11 cellular contexts compared by ENCODE assay signal in genomic region chrX:136665258-136665900, GRCh38. TPM values are rescaled to one million over a fixed set of nuclear protein-coding genes. Genes with fewer than 3 reads are reported as not detected.
A peak's percentile ranks its signal among the peaks of the same experiment; 100 is the strongest.
DNase-seq lines count a peak whose midpoint lies in the region; ATAC-seq, FAIRE-seq and TF ChIP-seq lines count a peak whose summit lies in the region.
"Had no signal": no experiment of that assay in that cellular context is flagged by ENCODE, and none has a peak within 500 bp of the region (broad histone marks: within the 10 kb centered on the region; RNA-seq: fewer than 3 reads in every experiment).

No MANE protein-coding gene starts in this region.

- POLR2A ChIA-PET in CD8-positive, alpha-beta memory T cell (lab: Charles Lee) = interaction anchor here (0.6 kb wide), 1 partner anchor 39 kb away, joined by 5 read pairs; no protein-coding TSS in a partner anchor

- CTCF ChIA-PET in CD8-positive, alpha-beta memory T cell (lab: Charles Lee) = interaction anchor here (1.3 kb wide), 1 partner anchor 29 kb away, joined by 3 read pairs; no protein-coding TSS in a partner anchor

- no peaks in the 10 kb centered on the region for H3K36me3 ChIP-seq in CD8-positive, alpha-beta memory T cell (ENCODE audit: insufficient read depth, low read length)
- H3K36me3 ChIP-seq in SU-DHL-6 (ENCODE audit: low read length) (no peaks in the 10 kb centered on the region), vagina (peaks cover 0 to 6% of the 10 kb centered on the region in 2 donors)

- TF ChIP-seq CTCF in SU-DHL-6 (IDR thresholded peaks at IDR 0.05; ENCODE audit: insufficient read depth, low read length, poor library complexity, severe bottlenecking) (no peak), vagina (IDR thresholded peaks at IDR 0.05) (no peak)

- H3K27ac ChIP-seq in CD8-positive, alpha-beta memory T cell (ENCODE audit: low read depth, low read length) = no peak overlapping the region
- H3K27ac ChIP-seq in SU-DHL-6 (ENCODE audit: low read depth, low read length) (peak overlapping the region; percentile 44; the same call in 1 of the 2 replicates), vagina (no peak overlapping the region)

- H3K4me1 Mint-ChIP-seq in CD8-positive, alpha-beta memory T cell = peaks cover 42 to 61% (median 55%) of the 10 kb centered on the region in 3 donors

- H3K4me2 ChIP-seq in SU-DHL-6 (ENCODE audit: low read depth, low read length, poor library complexity, severe bottlenecking) = peak overlapping the region; percentile 31

- H3F3A ChIP-seq in SU-DHL-6 (ENCODE audit: insufficient read depth) = no peaks in the 10 kb centered on the region

- H2AFZ ChIP-seq in SU-DHL-6 (ENCODE audit: low read depth, low read length, severe bottlenecking) = no peak overlapping the region

- H3K79me2 ChIP-seq in SU-DHL-6 (ENCODE audit: insufficient read depth, low read length) = no peaks in the 10 kb centered on the region

- ATAC-seq in GM19395 (IDR thresholded peaks at IDR 0.05; ENCODE audit: unreplicated experiment) (peak; percentile 76), HG03025 (IDR thresholded peaks at IDR 0.05; ENCODE audit: low FRiP score, unreplicated experiment) (peak; percentile 61), GM18861 (IDR thresholded peaks at IDR 0.05; ENCODE audit: unreplicated experiment) (no peak), left ventricle myocardium superior (no peak)

- no peak for DNase-seq in CD8-positive, alpha-beta memory T cell
- DNase-seq in GM19239 (ENCODE audit: insufficient read length, low spot score) = no peak
- DNase-seq in vagina (ENCODE audit: extremely low spot score in 2 of 2) = no peak
- DNase-seq in left ventricle myocardium superior = no peak
- DNase-seq: activated CD4-positive, alpha-beta T cell treated with anti-CD3 and anti-CD28 coated beads, Interleukin-2, amount 50 U/mL, for 4 hours; IMR-90 had no signal

- no peak overlapping the region for H3K4me3 ChIP-seq in CD8-positive, alpha-beta memory T cell (ENCODE audit: low read length)
- H3K4me3 ChIP-seq in SU-DHL-6 (ENCODE audit: insufficient read depth, low read length, poor library complexity, severe bottlenecking) (no peak overlapping the region), vagina (no peak overlapping the region)

- no peak overlapping the region for H3K9ac ChIP-seq in SU-DHL-6 (ENCODE audit: low read length)

- peaks cover 0 to 4% (median 3%) of the 10 kb centered on the region in 5 donors for H3K9me3 Mint-ChIP-seq in CD8-positive, alpha-beta memory T cell

- H3K4me3 Mint-ChIP-seq in CD8-positive, alpha-beta memory T cell = peak overlapping the region in 2 of 7 donors; percentile 30 to 63

- TF ChIP-seq POLR2A in vagina (IDR thresholded peaks at IDR 0.05) = no peak

- H3K27me3 Mint-ChIP-seq in CD8-positive, alpha-beta memory T cell = peaks cover 0 to 2% of the 10 kb centered on the region in 2 donors

- no peak for FAIRE-seq in GM19239 (lab: Jason Lieb, UNC)
- FAIRE-seq: endometrium had no signal

- H3K9me2 ChIP-seq in SU-DHL-6 (replicated peaks; ENCODE audit: insufficient read depth, low read length) = no peaks in the 10 kb centered on the region

- H3K27ac Mint-ChIP-seq in CD8-positive, alpha-beta memory T cell = peak overlapping the region in 6 of 8 donors; percentile 35 to 89 (median 76)

- H3K36me3 Mint-ChIP-seq in CD8-positive, alpha-beta memory T cell = peaks cover 14 to 58% (median 15%) of the 10 kb centered on the region in 3 donors

- no peaks in the 10 kb centered on the region for H3K27me3 ChIP-seq in CD8-positive, alpha-beta memory T cell (ENCODE audit: insufficient read depth, low read length, poor library complexity, severe bottlenecking)
- H3K27me3 ChIP-seq in SU-DHL-6 (ENCODE audit: low read length) (no peaks in the 10 kb centered on the region), vagina (no peaks in the 10 kb centered on the region)

- no peaks in the 10 kb centered on the region for H4K20me1 ChIP-seq in SU-DHL-6 (ENCODE audit: low read depth, low read length)

- H3K4me1 ChIP-seq in CD8-positive, alpha-beta memory T cell (ENCODE audit: insufficient read depth, low read length) = peaks cover 50% of the 10 kb centered on the region
- no peaks in the 10 kb centered on the region for H3K4me1 ChIP-seq in vagina

- no peaks in the 10 kb centered on the region for H3K9me3 ChIP-seq in CD8-positive, alpha-beta memory T cell (ENCODE audit: low read length)
- no peaks in the 10 kb centered on the region for H3K9me3 ChIP-seq in SU-DHL-6 (ENCODE audit: insufficient read depth, low read length)
- H3K9me3 ChIP-seq in vagina = no peaks in the 10 kb centered on the region

- intact Hi-C loops in vagina (cut with DNase I) (no loop called here), left ventricle myocardium superior (cut with micrococcal nuclease) (no loop called here)

RNA-seq across cellular contexts. Expression of gene CD40LG, which starts 17.4 kb away (rescaled TPM):
- total RNA-seq in CD8-positive, alpha-beta memory T cell = 10 to 100 TPM in 1 of 2 experiments, 1 to 10 TPM in 1; 9.2 to 10.1 TPM
- 20.0 TPM for polyA plus RNA-seq in CD8-positive, alpha-beta memory T cell
- not detected for total RNA-seq in vagina
- total RNA-seq in left ventricle myocardium superior = 0.15 TPM
- total RNA-seq: IMR-90 had no signal
- polyA plus RNA-seq: IMR-90 had no signal

Comparison
In these comparisons a context has a peak if more than half of its experiments do, and no peak if none do; other contexts are left out.
1. ATAC-seq: peak in GM19395 (single experiment) and HG03025 (single experiment); none in GM18861 (single experiment) and left ventricle myocardium superior (single experiment).